Comparison of ENCODE assay signal across 8 cellular contexts in the genomic region with DNA sequence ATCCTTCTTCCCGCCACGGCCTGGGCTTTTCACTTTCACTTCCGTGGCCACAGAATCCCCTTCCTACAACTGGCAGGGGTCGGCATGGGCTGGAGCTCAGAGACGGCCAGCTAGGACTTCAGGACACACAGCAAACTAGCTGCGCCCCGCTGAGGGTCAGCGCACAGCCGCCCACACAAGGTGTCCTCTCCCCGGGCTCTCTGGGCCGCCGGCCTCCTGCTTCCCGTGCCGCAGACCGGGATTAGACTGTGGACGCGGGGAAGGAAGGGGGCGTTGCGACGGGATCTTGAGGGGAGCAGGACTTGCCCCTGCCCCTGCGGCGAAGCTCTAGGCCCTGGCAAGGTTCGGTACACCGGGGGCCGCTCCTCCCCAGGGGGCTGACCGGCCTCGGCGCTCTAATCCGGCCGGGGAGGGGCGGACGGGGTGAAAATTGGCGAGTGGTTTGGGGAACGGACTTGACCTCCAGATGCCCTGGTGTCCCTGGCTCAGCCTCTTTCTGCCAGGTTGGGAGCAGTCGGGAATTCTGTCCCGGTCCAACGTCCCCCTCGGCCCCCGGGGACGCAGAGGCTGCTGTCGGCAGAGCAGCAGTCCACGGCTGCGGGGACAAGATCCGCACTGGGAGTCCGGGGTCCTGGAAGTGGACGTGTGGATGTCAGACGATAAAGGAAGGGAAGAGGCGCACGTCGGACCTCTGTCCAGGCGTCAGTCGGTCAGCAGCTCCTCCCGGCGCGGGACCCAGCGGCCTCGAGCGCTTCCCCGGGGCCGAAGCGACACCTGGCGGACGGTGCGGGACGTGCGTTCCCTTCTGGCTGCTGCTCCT. TPM values are rescaled to one million over a fixed set of nuclear protein-coding genes. Genes with fewer than 3 reads are reported as not detected.
DNase-seq lines count a peak whose midpoint lies in the region; ATAC-seq and TF ChIP-seq lines count a peak whose summit lies in the region.

No MANE protein-coding gene starts in this region.

- intact Hi-C loops in activated B cell treated with CpG ODN at 0.5 μM for 24 hours (cut with micrococcal nuclease), result loop anchor here (1.0 to 5.0 kb wide), 5 partner anchors 43 to 964 kb away; no protein-coding TSS in a partner anchor
- intact Hi-C loops in mammary epithelial cell (cut with micrococcal nuclease), result loop anchor here (1.0 to 2.0 kb wide), 4 partner anchors 43 to 187 kb away; no protein-coding TSS in a partner anchor

- POLR2A ChIA-PET in activated B cell treated with CpG ODN at 0.5 μM for 24 hours (lab: Charles Lee), result no interaction called here

- H3K27ac Mint-ChIP-seq in activated B cell treated with CpG ODN at 0.5 μM for 24 hours, result no peak overlapping the region

- peaks cover 77% of the 10 kb centered on the region for H3K27me3 Mint-ChIP-seq in activated B cell treated with CpG ODN at 0.5 μM for 24 hours

- H3K79me2 ChIP-seq in mammary epithelial cell (ENCODE audit: insufficient read depth, low read length), result no peaks in the 10 kb centered on the region

- H3K4me3 ChIP-seq in BLaER1 treated with 17β-estradiol and CSF1 and Interleukin-3, amounts not matched to agents 10 nM and 100 nM, result peak overlapping the region; percentile 42 to 69 (median 59)
- H3K4me3 ChIP-seq in mammary epithelial cell (replicated peaks in 1 of 3; ENCODE audit: insufficient read depth in 1 of 3, low read depth in 2 of 3, low read length in 3 of 3), result no peak overlapping the region

- peak overlapping the region; percentile 81 to 96 (median 89) for H3K4me2 ChIP-seq in BLaER1 treated with 17β-estradiol and CSF1 and Interleukin-3, amounts not matched to agents 10 nM and 100 nM
- peak overlapping the region; percentile 68 for H3K4me2 ChIP-seq in mammary epithelial cell (ENCODE audit: insufficient read depth, low read depth, low read length)

- ATAC-seq in GM21526 (IDR thresholded peaks at IDR 0.05; ENCODE audit: low FRiP score, unreplicated experiment) (peak; percentile 65), activated B cell treated with CpG ODN at 0.5 μM for 24 hours (ENCODE audit: low read depth) (peak; percentile 90), GM18861 (IDR thresholded peaks at IDR 0.05; ENCODE audit: unreplicated experiment) (no peak)

- peak; percentile 44 for DNase-seq in NCI-H1105 treated with DMSO at 0.1 percent for 48 hours (lab: John Stamatoyannopoulos, UW)
- DNase-seq in activated B cell treated with CpG ODN at 0.5 μM for 24 hours, result peak; percentile 82
- peak; percentile 57 for DNase-seq in mammary epithelial cell
- DNase-seq in inferior parietal cortex (ENCODE audit: extremely low spot score), result peak; percentile 85
- DNase-seq in smooth muscle cell of the brain vasculature (ENCODE audit: low read depth, low spot score), result peak; percentile 32

- H3K4me3 Mint-ChIP-seq in activated B cell treated with CpG ODN at 0.5 μM for 24 hours, result peak overlapping the region; percentile 77

- peaks cover 81 to 90% (median 87%) of the 10 kb centered on the region in 11 experiments for H3K27me3 ChIP-seq in BLaER1 treated with 17β-estradiol and CSF1 and Interleukin-3, amounts not matched to agents 10 nM and 100 nM
- peaks cover 43% of the 10 kb centered on the region for H3K27me3 ChIP-seq in mammary epithelial cell (ENCODE audit: insufficient read depth, low read length)

- no peaks in the 10 kb centered on the region for H3K36me3 ChIP-seq in BLaER1 treated with 17β-estradiol and CSF1 and Interleukin-3, amounts not matched to agents 10 nM and 100 nM
- H3K36me3 ChIP-seq in mammary epithelial cell (ENCODE audit: insufficient read depth, low read length), result no peaks in the 10 kb centered on the region

- dilution Hi-C loops in mammary epithelial cell (cut with HindIII; ENCODE audit: low sequenced_read_pairs), result no loop called here

- 0 out of 22 replicates have a peak, but pooled peaks cover 0 to 5% (median 0%) of the 10 kb centered on the region in 11 experiments for H3K9me3 ChIP-seq in BLaER1 treated with 17β-estradiol and CSF1 and Interleukin-3, amounts not matched to agents 10 nM and 100 nM (replicated peaks in 1 of 11)
- no peaks in the 10 kb centered on the region for H3K9me3 ChIP-seq in mammary epithelial cell (replicated peaks; ENCODE audit: insufficient read depth, low read length)

- no peaks in the 10 kb centered on the region for H3K9me3 Mint-ChIP-seq in activated B cell treated with CpG ODN at 0.5 μM for 24 hours

- H3K4me1 Mint-ChIP-seq in activated B cell treated with CpG ODN at 0.5 μM for 24 hours, result peaks cover 41% of the 10 kb centered on the region

- H2AFZ ChIP-seq in mammary epithelial cell (ENCODE audit: low read depth, low read length), result peak overlapping the region; percentile 42

- H4K20me1 ChIP-seq in BLaER1 treated with 17β-estradiol and CSF1 and Interleukin-3, amounts not matched to agents 10 nM and 100 nM, result peaks cover 0 to 81% (median 50%) of the 10 kb centered on the region in 11 experiments; a peak in 19 of 22 replicates
- no peaks in the 10 kb centered on the region for H4K20me1 ChIP-seq in mammary epithelial cell (ENCODE audit: insufficient read depth, low read length)

- peak overlapping the region in 6 of 11 experiments; percentile 4 to 49 (median 29); a peak in 5 of 22 replicates for H3K9ac ChIP-seq in BLaER1 treated with 17β-estradiol and CSF1 and Interleukin-3, amounts not matched to agents 10 nM and 100 nM
- H3K9ac ChIP-seq in mammary epithelial cell (ENCODE audit: insufficient read depth, low read length), result no peak overlapping the region

- H3K36me3 Mint-ChIP-seq in activated B cell treated with CpG ODN at 0.5 μM for 24 hours (ENCODE audit: low read depth), result no peaks in the 10 kb centered on the region

- in situ Hi-C loops in mammary epithelial cell (cut with MboI; ENCODE audit: low sequenced_read_pairs in 2 of 2), result loop anchor here in 1 of 2 donors (10.0 kb wide), 1 partner anchor 46 kb away; no protein-coding TSS in a partner anchor

- TF ChIP-seq CTCF in activated B cell treated with CpG ODN at 0.5 μM for 24 hours (IDR thresholded peaks at IDR 0.05) (peak; percentile 21), mammary epithelial cell (conservative IDR thresholded peaks at IDR 0.05 in 1 of 2, IDR thresholded peaks at IDR 0.05 in 1 of 2; ENCODE audit: extremely low read depth in 1 of 2, insufficient read depth in 1 of 2, low read depth in 1 of 2, low read length in 2 of 2) (peak; percentile 79 to 89)

- BruUV-seq in mammary epithelial cell (replicated peaks; lab: Mats Ljungman, UMichigan), result no TSS peak

- CTCF ChIA-PET in activated B cell treated with CpG ODN at 0.5 μM for 24 hours (lab: Charles Lee) (interaction anchor here (0.7 to 2.5 kb wide), 17 partner anchors 11 to 969 kb away, joined by 3 to 24 read pairs (median 4); no protein-coding TSS in a partner anchor), mammary epithelial cell (lab: Charles Lee; ENCODE audit: low non-redundant PET) (interaction anchor here (0.6 to 1.4 kb wide), 7 partner anchors 25 to 188 kb away, joined by 3 to 15 read pairs (median 7); no protein-coding TSS in a partner anchor)

- no peak overlapping the region for H3K27ac ChIP-seq in BLaER1 treated with 17β-estradiol and CSF1 and Interleukin-3, amounts not matched to agents 10 nM and 100 nM
- H3K27ac ChIP-seq in mammary epithelial cell (ENCODE audit: insufficient read depth, low read depth, low read length), result no peak overlapping the region

- WGBS in mammary epithelial cell (ENCODE audit: low coverage, missing lambda C conversion rate), result 19% methylated on average over 33 of the region's 66 CpGs

- peaks cover 37 to 48% (median 45%) of the 10 kb centered on the region in 10 experiments for H3K4me1 ChIP-seq in BLaER1 treated with 17β-estradiol and CSF1 and Interleukin-3, amounts not matched to agents 10 nM and 100 nM
- peaks cover 14% of the 10 kb centered on the region for H3K4me1 ChIP-seq in mammary epithelial cell (ENCODE audit: insufficient read depth, low read length)

RNA-seq across cellular contexts. Expression of gene CNTFR, which starts 1.8 kb away (rescaled TPM):
- not detected in 2 replicates for total RNA-seq in activated B cell treated with CpG ODN at 0.5 μM for 24 hours
- not detected for total RNA-seq in mammary epithelial cell
- not detected for polyA plus RNA-seq in mammary epithelial cell
- polyA minus RNA-seq in mammary epithelial cell, result not detected

RNA-seq across cellular contexts. Expression of gene RPP25L, which starts 20.6 kb away (rescaled TPM):
- total RNA-seq in activated B cell treated with CpG ODN at 0.5 μM for 24 hours (17.5 and 18.9 TPM in 2 replicates), mammary epithelial cell (10 to 100 TPM; 12.5 to 31.7 TPM)
- polyA plus RNA-seq in mammary epithelial cell, result 44.5 TPM
- polyA minus RNA-seq in mammary epithelial cell, result 29.1 TPM

RNA-seq across cellular contexts. Expression of gene DCTN3, which starts 29.0 kb away (rescaled TPM):
- total RNA-seq in activated B cell treated with CpG ODN at 0.5 μM for 24 hours (63.9 and 64.3 TPM in 2 replicates), mammary epithelial cell (10 to 100 TPM; 53.8 to 91.3 TPM)
- 142 TPM for polyA plus RNA-seq in mammary epithelial cell
- 79.7 TPM for polyA minus RNA-seq in mammary epithelial cell

RNA-seq across cellular contexts. Expression of gene ARID3C, which starts 37.6 kb away (rescaled TPM):
- total RNA-seq in activated B cell treated with CpG ODN at 0.5 μM for 24 hours (not detected in 2 replicates), mammary epithelial cell (under 1 TPM in 1 of 2 donors, not detected in 1; 0.17 TPM)
- not detected for polyA plus RNA-seq in mammary epithelial cell
- polyA minus RNA-seq in mammary epithelial cell, result not detected

RNA-seq across cellular contexts. Expression of gene SIGMAR1, which starts 46.3 kb away (rescaled TPM):
- total RNA-seq in activated B cell treated with CpG ODN at 0.5 μM for 24 hours, result 27.2 TPM in 2 replicates
- 100 to 1,000 TPM in 1 of 2 donors, 10 to 100 TPM in 1; 83.0 to 131 TPM for total RNA-seq in mammary epithelial cell
- polyA plus RNA-seq in mammary epithelial cell, result 165 TPM
- 139 TPM for polyA minus RNA-seq in mammary epithelial cell

Comparison
In these comparisons a context has a peak if more than half of its experiments do, and no peak if none do; other contexts are left out.
1. H3K4me3 ChIP-seq: peak in BLaER1 treated with 17β-estradiol and CSF1 and Interleukin-3, amounts not matched to agents 10 nM and 100 nM (10 of 10); none in mammary epithelial cell (0 of 3).
2. DNase-seq: peak in every context shown above with its lines; median percentile 85 in inferior parietal cortex; 82 in activated B cell treated with CpG ODN at 0.5 μM for 24 hours; 57 in mammary epithelial cell; 44 in NCI-H1105 treated with DMSO at 0.1 percent for 48 hours; 32 in smooth muscle cell of the brain vasculature.